Comparison of ENCODE assay signal across 19 cellular contexts in genomic region chr7:137900137-137900536, GRCh38.
"Had no signal": no experiment of that assay in that cellular context is flagged by ENCODE, and none has a peak within 500 bp of the region (broad histone marks: within the 10 kb centered on the region; RNA-seq: fewer than 3 reads in every experiment).

No MANE protein-coding gene starts in this region.

- H3K27me3 ChIP-seq: dorsolateral prefrontal cortex, gastroesophageal sphincter, upper lobe of left lung had no signal

- H3K27ac Mint-ChIP-seq: activated naive CD4-positive, alpha-beta T cell treated with anti-CD3 and anti-CD28 coated beads for 36 hours; activated T-helper 17 cell treated with anti-CD3 and anti-CD28 coated beads, Interleukin-2, amount 50 U/mL, for 72 hours; memory B cell had no signal

- H3K4me3 Mint-ChIP-seq: activated naive CD4-positive, alpha-beta T cell treated with anti-CD3 and anti-CD28 coated beads for 36 hours had no signal

- ATAC-seq: activated CD4-positive, CD25-positive, alpha-beta regulatory T cell treated with anti-CD3 and anti-CD28 coated beads, Interleukin-2, amount 50 U/mL, for 24 hours; activated T-helper 17 cell treated with anti-CD3 and anti-CD28 coated beads, Interleukin-2, amount 50 U/mL, for 72 hours; gastroesophageal sphincter; stimulated activated naive CD8-positive, alpha-beta T cell treated with anti-CD3 and anti-CD28 coated beads, Interleukin-15, Interleukin-2, amounts not matched to agents 100 U/mL and 50 U/mL, for 24 hours had no signal

- H3K27me3 Mint-ChIP-seq: activated T-helper 17 cell treated with anti-CD3 and anti-CD28 coated beads, Interleukin-2, amount 50 U/mL, for 72 hours; memory B cell; naive thymus-derived CD4-positive, alpha-beta T cell had no signal

- DNase-seq: activated CD4-positive, alpha-beta T cell treated with anti-CD3 and anti-CD28 coated beads, Interleukin-2, amount 50 U/mL, for 1 hour; activated CD8-positive, alpha-beta memory T cell treated with anti-CD3 and anti-CD28 coated beads for 24 hours; activated naive CD4-positive, alpha-beta T cell treated with anti-CD3 and anti-CD28 coated beads for 36 hours; activated T-cell treated with anti-CD3 and anti-CD28 coated beads for 4 hours; dorsolateral prefrontal cortex; islet precursor cell; mucosa of descending colon; naive thymus-derived CD4-positive, alpha-beta T cell; retina; small intestine; stimulated activated CD4-positive, alpha-beta T cell treated with anti-CD3 and anti-CD28 coated beads, Interleukin-4, amount 100 ng/mL, for 4 hours; stimulated activated CD8-positive, alpha-beta memory T cell treated with anti-CD3 and anti-CD28 coated beads, Interleukin-4, amount 100 ng/mL, for 48 hours; stimulated activated naive CD8-positive, alpha-beta T cell treated with anti-CD3 and anti-CD28 coated beads, Interleukin-15, Interleukin-2, amounts not matched to agents 100 U/mL and 50 U/mL, for 24 hours; upper lobe of left lung had no signal

- H3K9me3 ChIP-seq: gastroesophageal sphincter, mucosa of descending colon, upper lobe of left lung had no signal

- H3K4me3 ChIP-seq: gastroesophageal sphincter, mucosa of descending colon, upper lobe of left lung had no signal

- H3K9me3 Mint-ChIP-seq: activated naive CD4-positive, alpha-beta T cell treated with anti-CD3 and anti-CD28 coated beads for 36 hours; activated T-helper 17 cell treated with anti-CD3 and anti-CD28 coated beads, Interleukin-2, amount 50 U/mL, for 72 hours; memory B cell; T-helper 2 cell treated with Interferon-gamma antibody and Interleukin-4, amounts not matched to agents 5 μg/mL and 100 μg/mL, for 36 hours had no signal
